Comparison of ENCODE assay signal across 8 cellular contexts in the genomic region with DNA sequence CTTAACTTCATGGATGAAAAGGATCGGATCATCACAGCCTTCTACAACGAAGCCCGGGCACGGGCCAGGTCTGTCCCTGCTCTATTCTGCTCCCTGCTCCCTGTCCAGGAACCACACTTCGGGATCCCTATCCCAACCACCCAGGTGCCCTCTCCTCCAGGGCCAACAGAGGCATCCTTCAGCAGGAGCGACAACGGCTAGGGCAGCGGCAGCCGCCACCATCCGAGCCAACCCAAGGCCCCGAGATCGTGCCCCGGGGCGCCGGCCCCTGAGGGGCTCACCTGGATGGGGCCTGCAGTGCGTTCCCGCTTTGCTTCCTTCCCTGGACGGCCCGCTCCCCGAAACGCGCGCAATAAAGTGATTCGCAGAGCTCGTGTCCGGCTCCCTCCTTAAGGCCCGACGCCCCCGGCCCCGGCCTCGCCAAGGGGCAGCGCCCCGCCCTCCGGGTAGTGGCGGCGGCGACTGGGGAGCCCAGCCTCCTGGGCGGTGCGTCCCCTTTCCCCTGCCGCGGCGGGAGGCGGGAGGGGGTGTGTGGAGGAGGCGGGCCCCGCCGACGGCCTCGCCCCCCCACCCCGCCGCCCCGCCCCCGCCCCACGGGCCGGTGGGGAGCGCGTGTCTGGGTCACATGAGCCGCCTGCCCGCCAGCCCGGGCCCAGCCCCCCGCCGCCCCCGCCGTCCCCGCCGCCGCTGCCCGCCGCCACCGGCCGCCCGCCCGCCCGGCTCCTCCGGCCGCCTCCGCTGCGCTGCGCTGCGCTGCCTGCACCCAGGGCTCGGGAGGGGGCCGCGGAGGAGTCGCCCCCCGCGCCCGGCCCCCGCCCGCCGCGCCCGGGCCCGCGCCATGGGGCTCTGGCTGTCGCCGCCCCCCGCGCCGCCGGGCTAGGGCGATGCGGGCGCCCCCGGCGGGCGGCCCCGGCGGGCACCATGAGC. TPM values are rescaled to one million over a fixed set of nuclear protein-coding genes. Genes with fewer than 3 reads are reported as not detected.
DNase-seq lines count a peak whose midpoint lies in the region; ATAC-seq and TF ChIP-seq lines count a peak whose summit lies in the region.

A gene with protein sequence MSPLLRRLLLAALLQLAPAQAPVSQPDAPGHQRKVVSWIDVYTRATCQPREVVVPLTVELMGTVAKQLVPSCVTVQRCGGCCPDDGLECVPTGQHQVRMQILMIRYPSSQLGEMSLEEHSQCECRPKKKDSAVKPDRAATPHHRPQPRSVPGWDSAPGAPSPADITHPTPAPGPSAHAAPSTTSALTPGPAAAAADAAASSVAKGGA (plus strand): TSS at position 672 of the 927 bp plus-strand sequence. CDS start 250 bp downstream, at position 922.

- ATAC-seq in HG03045 (IDR thresholded peaks at IDR 0.05; ENCODE audit: unreplicated experiment), result peak; percentile 41
- ATAC-seq in activated naive CD4-positive, alpha-beta T cell treated with anti-CD3 and anti-CD28 coated beads, Interleukin-2, amount 50 U/mL, for 72 hours, result peak; percentile 48 to 75
- ATAC-seq in aorta (ENCODE audit: low FRiP score), result peak; percentile 78
- no peak for ATAC-seq in HG03025 (IDR thresholded peaks at IDR 0.05; ENCODE audit: low FRiP score, unreplicated experiment)

- H3K36me3 Mint-ChIP-seq in activated naive CD4-positive, alpha-beta T cell treated with anti-CD3 and anti-CD28 coated beads, Interleukin-2, amount 50 U/mL, for 72 hours, result no peaks in the 10 kb centered on the region
- H3K36me3 Mint-ChIP-seq in osteocyte (ENCODE audit: unreplicated experiment), result peaks cover 2% of the 10 kb centered on the region

- peak within 1 kb of the TSS; percentile 78 for H3K4me3 Mint-ChIP-seq in osteocyte (ENCODE audit: unreplicated experiment)

- no peaks in the 10 kb centered on the region for H3K27me3 Mint-ChIP-seq in osteocyte (ENCODE audit: unreplicated experiment)

- H3K4me1 ChIP-seq in SJCRH30, result no peaks in the 10 kb centered on the region; the same call in 1 of the 2 replicates
- H3K4me1 ChIP-seq in aorta (ENCODE audit: control insufficient read depth in 1 of 2, insufficient read depth in 2 of 2, low read length in 2 of 2), result no peaks in the 10 kb centered on the region

- H3K9me3 Mint-ChIP-seq in activated naive CD4-positive, alpha-beta T cell treated with anti-CD3 and anti-CD28 coated beads, Interleukin-2, amount 50 U/mL, for 72 hours, result no peaks in the 10 kb centered on the region
- H3K9me3 Mint-ChIP-seq in osteocyte (ENCODE audit: unreplicated experiment), result no peaks in the 10 kb centered on the region

- no peak within 1 kb of the TSS for H3K27ac ChIP-seq in SJCRH30
- peak within 1 kb of the TSS in 1 of 2 donors; percentile 70 for H3K27ac ChIP-seq in aorta (ENCODE audit: low read depth in 1 of 2, low read length in 2 of 2)

- WGBS in aorta, 2 donors, result 1% methylated on average over 41 to 107 of the region's 107 CpGs

- H3K9me3 ChIP-seq in SJCRH30 (replicated peaks) (no peaks in the 10 kb centered on the region), aorta (ENCODE audit: control insufficient read depth, low read length) (no peaks in the 10 kb centered on the region)

- TF ChIP-seq CTCF in GM10266 (IDR thresholded peaks at IDR 0.05; ENCODE audit: control insufficient read depth, insufficient read depth, low read depth, missing control alignments) (no peak), osteocyte (IDR thresholded peaks at IDR 0.05) (no peak)

- H3K36me3 ChIP-seq in SJCRH30, result peaks cover 2% of the 10 kb centered on the region; the same call in 1 of the 2 replicates
- peaks cover 0 to 2% of the 10 kb centered on the region in 2 donors for H3K36me3 ChIP-seq in aorta (ENCODE audit: control insufficient read depth in 1 of 2, insufficient read depth in 2 of 2, low read length in 1 of 2)

- H3K27ac Mint-ChIP-seq in activated naive CD4-positive, alpha-beta T cell treated with anti-CD3 and anti-CD28 coated beads, Interleukin-2, amount 50 U/mL, for 72 hours, result peak within 1 kb of the TSS; percentile 59 to 65
- peak within 1 kb of the TSS; percentile 57 for H3K27ac Mint-ChIP-seq in osteocyte (ENCODE audit: unreplicated experiment)

- DNase-seq in GM10266 (ENCODE audit: extremely low spot score), result peak; percentile 92
- peak; percentile 68 to 76 for DNase-seq in SJCRH30
- peak in 1 of 2 donors; percentile 73 for DNase-seq in activated naive CD4-positive, alpha-beta T cell treated with anti-CD3 and anti-CD28 coated beads, Interleukin-2, amount 50 U/mL, for 72 hours (ENCODE audit: low spot score in 2 of 2)
- peak in 39 of 42 donors; percentile 47 to 86 (median 71) for DNase-seq in head of caudate nucleus
- DNase-seq in osteocyte (ENCODE audit: extremely low spot score, unreplicated experiment), result no peak
- DNase-seq in aorta, result peak; percentile 88 to 91

- H3K27me3 ChIP-seq in SJCRH30, result no peaks in the 10 kb centered on the region
- H3K27me3 ChIP-seq in aorta (ENCODE audit: control insufficient read depth in 1 of 2, insufficient read depth in 2 of 2, low read length in 1 of 2), result no peaks in the 10 kb centered on the region

- intact Hi-C loops in head of caudate nucleus (cut with DNase I), result no loop called here
- intact Hi-C loops in aorta (cut with DNase I), result no loop called here

- peaks cover 43% of the 10 kb centered on the region for H3K4me1 Mint-ChIP-seq in osteocyte (ENCODE audit: unreplicated experiment)

- peak within 1 kb of the TSS; percentile 76 for H3K4me3 ChIP-seq in SJCRH30
- H3K4me3 ChIP-seq in aorta (ENCODE audit: low read length in 2 of 2), result peak within 1 kb of the TSS; percentile 77 to 94

RNA-seq across cellular contexts. Expression of the gene that starts here (rescaled TPM):
- total RNA-seq in SJCRH30 (2014; rRNA removed; shearing (Covaris generic)), result 26.4 and 27.8 TPM in 2 replicates
- total RNA-seq in activated naive CD4-positive, alpha-beta T cell treated with anti-CD3 and anti-CD28 coated beads, Interleukin-2, amount 50 U/mL, for 72 hours, result 100 to 1,000 TPM in 1 of 2 donors, 10 to 100 TPM in 1; 57.6 to 119 TPM
- total RNA-seq in osteocyte, result 205 and 217 TPM in 2 replicates
- 100 to 1,000 TPM; 131 to 208 TPM for total RNA-seq in aorta
- 100 to 1,000 TPM; 191 to 206 TPM for polyA plus RNA-seq in aorta
